8 cellular contexts compared by ENCODE assay signal in genomic region chr19:51926426-51926783, GRCh38. TPM values are rescaled to one million over a fixed set of nuclear protein-coding genes. Genes with fewer than 3 reads are reported as not detected.
DNase-seq lines count a peak whose midpoint lies in the region; ATAC-seq, FAIRE-seq and TF ChIP-seq lines count a peak whose summit lies in the region.

No MANE protein-coding gene starts in this region.

- no peak overlapping the region for H2AK5ac ChIP-seq in H9 (ENCODE audit: insufficient read length, low read length)

- no peaks in the 10 kb centered on the region for H4K20me1 ChIP-seq in H9 (ENCODE audit: control insufficient read depth, insufficient read depth, insufficient read length)

- no peak overlapping the region for H3K14ac ChIP-seq in H9 (ENCODE audit: insufficient read depth, low read length)

- H3K36me3 ChIP-seq in small intestine (ENCODE audit: control insufficient read depth in 2 of 2, insufficient read depth in 2 of 2, low read length in 2 of 2) = peaks cover 2 to 5% of the 10 kb centered on the region in 2 donors

- no peak overlapping the region for H2BK12ac ChIP-seq in H9 (ENCODE audit: insufficient read length, low read depth, low read length)

- FAIRE-seq in small intestine (lab: Jason Lieb, UNC) (no peak), HTR-8/SVneo (lab: Jason Lieb, UNC) (no peak)

- peak overlapping the region; percentile 100 for H3K4me3 Mint-ChIP-seq in H9
- peak overlapping the region; percentile 94 for H3K4me3 Mint-ChIP-seq in activated T-helper 17 cell treated with anti-CD3 and anti-CD28 coated beads, Interleukin-2, amount 50 U/mL, for 72 hours

- peaks cover 6% of the 10 kb centered on the region for H3K79me1 ChIP-seq in H9 (ENCODE audit: insufficient read depth, low read depth, low read length, poor library complexity, severe bottlenecking)

- H3K4ac ChIP-seq in H9 (ENCODE audit: low read depth, low read length) = no peak overlapping the region

- no peak overlapping the region for H2BK5ac ChIP-seq in H9 (ENCODE audit: insufficient read length, low read length)

- no peak overlapping the region for H2BK20ac ChIP-seq in H9 (ENCODE audit: low read depth, low read length, poor library complexity, severe bottlenecking)

- DNase-seq in H9 = no peak
- DNase-seq in right cardiac atrium = no peak
- DNase-seq in small intestine = no peak
- no peak for DNase-seq in HTR-8/SVneo (ENCODE audit: insufficient read length, low spot score)
- DNase-seq in AML-193 (lab: John Stamatoyannopoulos, UW) = no peak
- no peak for DNase-seq in activated gamma-delta T cell treated with Interleukin-2 at 50 U/mL for 16 hours

- H3K4me2 ChIP-seq in H9 (ENCODE audit: insufficient read depth, insufficient read length, low read length) = peak overlapping the region; percentile 80

- H3K4me1 ChIP-seq in H9 (ENCODE audit: insufficient read depth, low read length) = peaks cover 3% of the 10 kb centered on the region; the same call in 1 of the 2 replicates
- peaks cover 3% of the 10 kb centered on the region for H3K4me1 ChIP-seq in right cardiac atrium (ENCODE audit: control insufficient read depth, insufficient read depth, low read length)
- no peaks in the 10 kb centered on the region for H3K4me1 ChIP-seq in small intestine (ENCODE audit: control insufficient read depth in 2 of 2, insufficient read depth in 1 of 2, low read depth in 1 of 2, low read length in 1 of 2)

- H2AFZ ChIP-seq in H9 (ENCODE audit: low read length) = no peak overlapping the region

- H3K18ac ChIP-seq in H9 (ENCODE audit: insufficient read length, low read depth, low read length) = no peak overlapping the region

- peaks cover 54 to 71% of the 10 kb centered on the region in 2 experiments for H3K9me3 Mint-ChIP-seq in H9
- peaks cover 42% of the 10 kb centered on the region for H3K9me3 Mint-ChIP-seq in activated T-helper 17 cell treated with anti-CD3 and anti-CD28 coated beads, Interleukin-2, amount 50 U/mL, for 72 hours

- no peak overlapping the region for H3K23ac ChIP-seq in H9 (ENCODE audit: insufficient read length, low read depth, low read length)

- no peak overlapping the region for H2BK15ac ChIP-seq in H9 (ENCODE audit: low read depth, low read length)

- H3K9ac ChIP-seq in H9 (ENCODE audit: extremely low read depth, insufficient read length, low read length) = no peak overlapping the region

- WGBS in H9 (ENCODE audit: extremely low coverage, insufficient read length, low lambda C conversion rate) = no CpG with 5 or more reads among the region's 11 CpGs
- 17% methylated on average over 11 of the region's 11 CpGs for WGBS in right cardiac atrium
- WGBS in small intestine, 3 donors = 18 to 30% (median 28%) methylated on average over 11 of the region's 11 CpGs

- H3K9me3 ChIP-seq in H9 (ENCODE audit: control insufficient read depth, low read depth, low read length) (peaks cover 36% of the 10 kb centered on the region), right cardiac atrium (ENCODE audit: control insufficient read depth, low read length) (peaks cover 5% of the 10 kb centered on the region), small intestine (ENCODE audit: control insufficient read depth, low read depth) (peaks cover 9% of the 10 kb centered on the region)

- no peaks in the 10 kb centered on the region for H3K27me3 ChIP-seq in H9 (ENCODE audit: insufficient read depth, low read length)
- H3K27me3 ChIP-seq in right cardiac atrium (ENCODE audit: control insufficient read depth, insufficient read depth) = no peaks in the 10 kb centered on the region
- H3K27me3 ChIP-seq in small intestine (ENCODE audit: control insufficient read depth in 2 of 2, insufficient read depth in 2 of 2, low read length in 2 of 2) = no peaks in the 10 kb centered on the region

- H2BK120ac ChIP-seq in H9 (ENCODE audit: low read depth, low read length, poor library complexity, severe bottlenecking) = no peak overlapping the region

- peak overlapping the region; percentile 94 for H3K27ac ChIP-seq in H9 (ENCODE audit: insufficient read length, low read depth, low read length)
- peak overlapping the region; percentile 95 for H3K27ac ChIP-seq in right cardiac atrium (ENCODE audit: low read length)
- peak overlapping the region; percentile 62 to 94 for H3K27ac ChIP-seq in small intestine (ENCODE audit: low read depth in 1 of 2, low read length in 1 of 2)

- H3K36me3 Mint-ChIP-seq in H9 (ENCODE audit: insufficient read depth in 1 of 3, low read depth in 3 of 3) = peaks cover 50 to 74% (median 72%) of the 10 kb centered on the region in 3 experiments
- peaks cover 40% of the 10 kb centered on the region for H3K36me3 Mint-ChIP-seq in activated T-helper 17 cell treated with anti-CD3 and anti-CD28 coated beads, Interleukin-2, amount 50 U/mL, for 72 hours (ENCODE audit: low read depth)

- H3K27ac Mint-ChIP-seq in H9 = peak overlapping the region; percentile 55 to 100 (median 100); a peak in 6 of 7 replicates
- peak overlapping the region; percentile 96 for H3K27ac Mint-ChIP-seq in activated T-helper 17 cell treated with anti-CD3 and anti-CD28 coated beads, Interleukin-2, amount 50 U/mL, for 72 hours

- H4K91ac ChIP-seq in H9 (ENCODE audit: insufficient read length, low read depth, low read length) = no peak overlapping the region

- H3K56ac ChIP-seq in H9 (ENCODE audit: insufficient read length, low read depth, low read length) = peak overlapping the region; percentile 95

- no peak overlapping the region for H4K8ac ChIP-seq in H9 (replicated peaks; ENCODE audit: insufficient read length, low read depth, low read length)

- intact Hi-C loops in right cardiac atrium (cut with DNase I) = loop anchor here in 1 of 4 donors (10.0 kb wide), 1 partner anchor 58 kb away; the partner anchor contains the start of gene ZNF350

- H3T11ph ChIP-seq in H9 (ENCODE audit: low read length) = no peak overlapping the region

- H3K27me3 Mint-ChIP-seq in H9 (ENCODE audit: low read depth) = peaks cover 14% of the 10 kb centered on the region
- no peaks in the 10 kb centered on the region for H3K27me3 Mint-ChIP-seq in activated T-helper 17 cell treated with anti-CD3 and anti-CD28 coated beads, Interleukin-2, amount 50 U/mL, for 72 hours

- H4K5ac ChIP-seq in H9 (ENCODE audit: insufficient read length, low read depth, low read length) = no peak overlapping the region

- no peaks in the 10 kb centered on the region for H3K23me2 ChIP-seq in H9 (ENCODE audit: insufficient read length, low read depth, low read length, poor library complexity, severe bottlenecking)

- H3K4me3 ChIP-seq in right cardiac atrium (ENCODE audit: low read length) (peak overlapping the region; percentile 99), small intestine (ENCODE audit: low read depth in 1 of 2, low read length in 2 of 2) (peak overlapping the region; percentile 83 to 93)

- H3K79me2 ChIP-seq in H9 (ENCODE audit: insufficient read depth, low read length) = peaks cover 8% of the 10 kb centered on the region

- H3K4me1 Mint-ChIP-seq in H9 = peaks cover 10 to 14% of the 10 kb centered on the region in 2 experiments
- peaks cover 13% of the 10 kb centered on the region for H3K4me1 Mint-ChIP-seq in activated T-helper 17 cell treated with anti-CD3 and anti-CD28 coated beads, Interleukin-2, amount 50 U/mL, for 72 hours

- no peak for TF ChIP-seq CTCF in H9 (conservative IDR thresholded peaks at IDR 0.05)

- ATAC-seq in activated T-helper 17 cell treated with anti-CD3 and anti-CD28 coated beads, Interleukin-2, amount 50 U/mL, for 72 hours (replicated peaks) = no peak
- no peak for ATAC-seq in right cardiac atrium
- ATAC-seq in GM18909 (IDR thresholded peaks at IDR 0.05; ENCODE audit: poor library complexity, unreplicated experiment) = no peak

RNA-seq across cellular contexts. Expression of gene ZNF613, which starts 0.9 kb away (rescaled TPM):
- total RNA-seq in H9 (2021) (20.6 and 22.8 TPM in 2 replicates), right cardiac atrium (1 to 10 TPM; 3.4 to 6.2 (median 5.3) TPM)
- total RNA-seq in activated T-helper 17 cell treated with anti-CD3 and anti-CD28 coated beads, Interleukin-2, amount 50 U/mL, for 72 hours = 1 to 10 TPM; 3.5 to 4.3 TPM
- polyA plus RNA-seq in right cardiac atrium (3.9 TPM), small intestine (1 to 10 TPM; 2.2 to 4.3 (median 4.2) TPM)

RNA-seq across cellular contexts. Expression of gene ZNF649, which starts 21.6 kb away (rescaled TPM):
- total RNA-seq in H9 (2021) = 147 and 148 TPM in 2 replicates
- 1 to 10 TPM; 4.4 to 6.9 TPM for total RNA-seq in activated T-helper 17 cell treated with anti-CD3 and anti-CD28 coated beads, Interleukin-2, amount 50 U/mL, for 72 hours
- 10 to 100 TPM; 11.2 to 14.1 (median 11.7) TPM for total RNA-seq in right cardiac atrium
- 5.2 TPM for polyA plus RNA-seq in right cardiac atrium
- 1 to 10 TPM; 2.5 to 5.0 (median 4.1) TPM for polyA plus RNA-seq in small intestine

RNA-seq across cellular contexts. Expression of gene ZNF577, which starts 38.7 kb away (rescaled TPM):
- 39.4 and 42.1 TPM in 2 replicates for total RNA-seq in H9 (2021)
- total RNA-seq in activated T-helper 17 cell treated with anti-CD3 and anti-CD28 coated beads, Interleukin-2, amount 50 U/mL, for 72 hours = 1 to 10 TPM; 5.2 to 5.7 TPM
- 10 to 100 TPM in 3 of 4 donors, 1 to 10 TPM in 1; 8.4 to 14.2 (median 10.5) TPM for total RNA-seq in right cardiac atrium
- 9.3 TPM for polyA plus RNA-seq in right cardiac atrium
- polyA plus RNA-seq in small intestine = 1 to 10 TPM; 4.7 to 10.0 (median 6.0) TPM
